Comparison of ENCODE assay signal across 8 cellular contexts in the genomic region with DNA sequence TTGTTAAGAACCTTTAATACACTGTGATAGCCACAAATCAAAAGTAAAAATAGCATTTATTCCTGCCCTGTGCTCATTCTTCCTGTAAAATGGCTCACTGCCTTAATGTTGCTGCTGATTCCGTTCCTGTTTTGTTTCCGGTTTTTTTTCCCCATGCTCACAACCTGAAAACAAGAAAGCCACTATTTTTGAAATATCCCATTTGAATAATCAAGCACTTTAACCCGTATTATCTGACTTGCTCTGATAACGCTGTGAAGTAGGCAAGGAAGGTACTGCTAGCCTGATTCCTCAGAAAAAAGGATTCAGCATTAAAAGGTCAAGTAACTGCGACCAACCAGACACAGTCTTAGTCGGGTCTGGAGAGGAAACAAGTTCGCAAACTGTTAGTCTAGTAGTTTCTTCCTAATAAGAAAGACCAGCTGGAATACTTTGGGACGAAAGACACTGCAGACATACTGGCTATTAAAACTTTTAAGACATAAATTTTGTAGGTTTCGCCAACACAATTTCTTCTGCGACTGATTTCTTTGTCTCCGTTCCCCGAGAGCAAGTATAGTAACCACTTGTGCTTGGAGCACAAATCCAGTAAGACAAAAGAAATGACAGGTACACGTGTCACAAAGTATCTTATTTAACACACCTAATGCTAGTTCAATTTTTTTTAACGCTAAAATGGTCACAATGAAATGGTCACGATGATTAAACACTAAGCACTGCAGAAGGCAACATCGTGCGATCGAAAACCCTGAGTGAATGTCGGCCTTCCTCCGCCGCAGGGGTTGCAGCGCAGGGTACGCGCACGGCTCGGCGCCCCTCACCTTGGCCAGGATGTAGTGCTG. TPM values are rescaled to one million over a fixed set of nuclear protein-coding genes. Genes with fewer than 3 reads are reported as not detected.
DNase-seq lines count a peak whose midpoint lies in the region; ATAC-seq and TF ChIP-seq lines count a peak whose summit lies in the region.

No MANE protein-coding gene starts in this region.

- no peaks in the 10 kb centered on the region for H3K9me3 Mint-ChIP-seq in chondrocyte (ENCODE audit: low read depth)

- TF ChIP-seq CTCF in Peyer's patch (IDR thresholded peaks at IDR 0.05), result no peak
- no peak for TF ChIP-seq CTCF in chondrocyte (IDR thresholded peaks at IDR 0.05)
- no peak for TF ChIP-seq CTCF in right lobe of liver (IDR thresholded peaks at IDR 0.05)
- TF ChIP-seq CTCF in thoracic aorta (IDR thresholded peaks at IDR 0.05), result no peak
- TF ChIP-seq CTCF in GM13977 (IDR thresholded peaks at IDR 0.05; ENCODE audit: extremely low read depth, insufficient read depth, missing control alignments), result no peak

- in situ Hi-C loops in GM13977 (cut with MboI; ENCODE audit: low pct_unique_long_range_greater_than_20kb, low sequenced_read_pairs, unreplicated experiment), result loop anchor here (25.0 kb wide), 2 partner anchors 194 to 544 kb away; partner anchors contain the start of genes ANKRD17 and RASSF6

- H3K27ac ChIP-seq in BLaER1 (peak overlapping the region; percentile 91), Peyer's patch (peak overlapping the region; percentile 86 to 98 (median 96)), right lobe of liver (peak overlapping the region; percentile 87 to 98 (median 96)), thoracic aorta (peak overlapping the region; percentile 91 to 92)

- WGBS in right lobe of liver (ENCODE audit: insufficient coverage, low coverage, low lambda C conversion rate, missing lambda C conversion rate), result under 1% methylated on average over 27 of the region's 27 CpGs

- peak overlapping the region; percentile 74 for H3K4me3 ChIP-seq in BLaER1
- H3K4me3 ChIP-seq in Peyer's patch, result peak overlapping the region; percentile 57 to 86 (median 75)
- H3K4me3 ChIP-seq in right lobe of liver, result peak overlapping the region; percentile 66 to 80 (median 69)
- H3K4me3 ChIP-seq in thoracic aorta, result peak overlapping the region; percentile 88

- H3K4me1 Mint-ChIP-seq in chondrocyte (ENCODE audit: low read depth), result peaks cover 24% of the 10 kb centered on the region

- intact Hi-C loops in right lobe of liver (cut with DNase I), result no loop called here

- H3K4me1 ChIP-seq in BLaER1 (peaks cover 16% of the 10 kb centered on the region), Peyer's patch (peaks cover 0 to 6% (median 2%) of the 10 kb centered on the region in 4 donors), right lobe of liver (peaks cover 0 to 15% (median 1%) of the 10 kb centered on the region in 4 donors), thoracic aorta (ENCODE audit: control insufficient read depth in 1 of 2, low read depth in 2 of 2) (peaks cover 5 to 23% of the 10 kb centered on the region in 2 donors)

- no peak for DNase-seq in Peyer's patch
- DNase-seq in chondrocyte (ENCODE audit: low spot score), result no peak
- DNase-seq in right lobe of liver, result no peak
- no peak for DNase-seq in thoracic aorta (ENCODE audit: low spot score)
- no peak for DNase-seq in GM13977 (ENCODE audit: low spot score)

- H3K27me3 Mint-ChIP-seq in chondrocyte (ENCODE audit: low read depth), result no peaks in the 10 kb centered on the region

- H3K4me3 Mint-ChIP-seq in chondrocyte (ENCODE audit: unreplicated experiment), result peak overlapping the region; percentile 87

- peak; percentile 1 for ATAC-seq in GM19023 (IDR thresholded peaks at IDR 0.05; ENCODE audit: unreplicated experiment)
- peak; percentile 0 for ATAC-seq in HG03571 (IDR thresholded peaks at IDR 0.05; ENCODE audit: unreplicated experiment)
- ATAC-seq in right lobe of liver, result peak; percentile 3 to 20 (median 14)
- ATAC-seq in thoracic aorta (ENCODE audit: insufficient number of reproducible peaks, low FRiP score, low read depth), result no peak

- no peaks in the 10 kb centered on the region for H3K9me3 ChIP-seq in BLaER1
- no peaks in the 10 kb centered on the region for H3K9me3 ChIP-seq in Peyer's patch
- H3K9me3 ChIP-seq in right lobe of liver, result no peaks in the 10 kb centered on the region
- H3K9me3 ChIP-seq in thoracic aorta, result no peaks in the 10 kb centered on the region

- H4K20me1 ChIP-seq in BLaER1, result no peaks in the 10 kb centered on the region

- peaks cover 6% of the 10 kb centered on the region for H3K36me3 Mint-ChIP-seq in chondrocyte (ENCODE audit: low read depth)

- peak overlapping the region; percentile 90 for H3K27ac Mint-ChIP-seq in chondrocyte (ENCODE audit: unreplicated experiment)

- peak overlapping the region; percentile 80 for H3K4me2 ChIP-seq in BLaER1

- H3K9ac ChIP-seq in BLaER1, result peak overlapping the region; percentile 88

- TF ChIP-seq POLR2A in Peyer's patch (IDR thresholded peaks at IDR 0.05) (no peak), right lobe of liver (IDR thresholded peaks at IDR 0.05) (peak; percentile 34)

- H3K27me3 ChIP-seq in BLaER1 (no peaks in the 10 kb centered on the region), Peyer's patch (no peaks in the 10 kb centered on the region), right lobe of liver (no peaks in the 10 kb centered on the region), thoracic aorta (replicated peaks; ENCODE audit: insufficient read depth) (no peaks in the 10 kb centered on the region)

- H3K36me3 ChIP-seq in BLaER1 (peaks cover 15% of the 10 kb centered on the region), Peyer's patch (peaks cover 0 to 6% (median 0%) of the 10 kb centered on the region in 3 donors), right lobe of liver (no peaks in the 10 kb centered on the region), thoracic aorta (peaks cover under 1% of the 10 kb centered on the region)

RNA-seq across cellular contexts. Expression of gene COX18, which starts 0.8 kb away (rescaled TPM):
- total RNA-seq in Peyer's patch (10 to 100 TPM in 3 of 4 donors, 1 to 10 TPM in 1; 8.8 to 14.9 (median 10.7) TPM), chondrocyte (13.2 to 18.6 TPM (median 14.5 TPM) in 3 replicates), right lobe of liver (10 to 100 TPM; 12.4 to 28.9 (median 17.0) TPM), thoracic aorta (10 to 100 TPM; 10.9 to 16.5 TPM)
